In the genomic region with DNA sequence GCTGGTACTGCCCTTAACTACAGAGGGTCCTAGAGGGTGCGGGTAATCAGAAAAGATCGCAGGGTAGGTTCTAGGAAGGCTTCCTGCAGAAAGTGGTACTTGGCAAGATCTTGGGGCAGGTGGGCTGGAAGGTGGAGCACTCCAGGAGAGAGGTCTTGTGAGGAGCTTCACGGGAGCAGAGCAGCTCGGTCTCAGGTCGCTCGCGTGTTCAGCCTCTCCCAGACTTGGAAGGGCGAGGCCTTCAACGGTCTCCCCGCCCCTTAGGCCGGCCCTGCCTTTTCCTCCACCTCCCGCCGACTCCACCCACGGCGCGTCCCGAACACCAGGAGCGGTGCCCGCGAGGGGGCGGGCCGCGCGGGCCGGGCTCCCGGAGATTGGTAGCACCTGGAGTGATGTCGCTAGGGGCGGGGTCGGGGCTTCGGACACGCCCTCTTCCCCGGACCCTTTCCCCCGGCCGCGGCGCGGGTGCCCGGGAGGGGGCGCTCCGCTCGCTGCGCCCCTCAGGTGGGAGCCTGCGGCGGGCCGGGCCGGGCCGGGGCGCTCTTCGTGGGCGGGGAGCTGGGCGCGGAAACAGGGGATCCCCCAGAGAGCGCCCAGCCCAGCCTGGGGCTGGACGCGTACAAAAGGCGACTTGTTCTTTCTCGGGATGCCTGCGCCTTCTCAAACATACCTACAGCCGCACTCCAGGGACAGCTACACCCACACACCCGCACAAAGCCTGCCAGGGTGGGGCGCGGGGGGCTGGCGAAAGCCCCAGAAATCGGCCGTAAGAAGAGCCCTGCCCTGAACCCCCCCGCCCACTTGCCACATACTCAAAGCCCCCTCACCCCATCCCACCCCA, we compare ENCODE assay signal across 8 cellular contexts. TPM values are rescaled to one million over a fixed set of nuclear protein-coding genes. Genes with fewer than 3 reads are reported as not detected.
DNase-seq lines count a peak whose midpoint lies in the region; ATAC-seq and TF ChIP-seq lines count a peak whose summit lies in the region.

No MANE protein-coding gene starts in this region.

- POLR2A ChIA-PET in activated CD4-positive, alpha-beta T cell treated with anti-CD3 and anti-CD28 coated beads, Interleukin-2, amount 10 ng/mL, durations not matched to agents 7 days and 5 days (lab: Charles Lee): interaction anchor here (0.6 kb wide), 1 partner anchor 43 kb away, joined by 4 read pairs; no protein-coding TSS in a partner anchor

- H3K4me1 Mint-ChIP-seq in activated CD4-positive, alpha-beta T cell treated with anti-CD3 and anti-CD28 coated beads, Interleukin-2, amount 10 ng/mL, durations not matched to agents 7 days and 5 days: peaks cover 27% of the 10 kb centered on the region

- TF ChIP-seq CTCF in right lobe of liver (IDR thresholded peaks at IDR 0.05): peak; percentile 72 to 83 (median 78)

- peaks cover 0 to 57% (median 27%) of the 10 kb centered on the region in 4 donors for H3K4me1 ChIP-seq in right lobe of liver

- peak; percentile 42 for TF ChIP-seq POLR2A in right lobe of liver (IDR thresholded peaks at IDR 0.05)

- peak overlapping the region; percentile 36 to 51 (median 37) for H3K27ac ChIP-seq in right lobe of liver

- H3K4me3 ChIP-seq in right lobe of liver: peak overlapping the region; percentile 18 to 41 (median 36)

- peak overlapping the region; percentile 59 for H3K27ac Mint-ChIP-seq in activated CD4-positive, alpha-beta T cell treated with anti-CD3 and anti-CD28 coated beads, Interleukin-2, amount 10 ng/mL, durations not matched to agents 7 days and 5 days

- H3K27me3 ChIP-seq in right lobe of liver: no peaks in the 10 kb centered on the region

- no peaks in the 10 kb centered on the region for H3K9me3 Mint-ChIP-seq in activated CD4-positive, alpha-beta T cell treated with anti-CD3 and anti-CD28 coated beads, Interleukin-2, amount 10 ng/mL, durations not matched to agents 7 days and 5 days

- H3K4me3 Mint-ChIP-seq in activated CD4-positive, alpha-beta T cell treated with anti-CD3 and anti-CD28 coated beads, Interleukin-2, amount 10 ng/mL, durations not matched to agents 7 days and 5 days: peak overlapping the region; percentile 48

- CTCF ChIA-PET in activated CD4-positive, alpha-beta T cell treated with anti-CD3 and anti-CD28 coated beads, Interleukin-2, amount 10 ng/mL, durations not matched to agents 7 days and 5 days (lab: Charles Lee): interaction anchor here (0.6 to 8.4 kb wide), 24 partner anchors 8 to 273 kb away, joined by 3 to 112 read pairs (median 4); partner anchors contain the start of gene WASF2

- peaks cover 4% of the 10 kb centered on the region for H3K27me3 Mint-ChIP-seq in activated CD4-positive, alpha-beta T cell treated with anti-CD3 and anti-CD28 coated beads, Interleukin-2, amount 10 ng/mL, durations not matched to agents 7 days and 5 days

- H3K9me3 ChIP-seq in right lobe of liver: no peaks in the 10 kb centered on the region

- ATAC-seq in GM18517 (IDR thresholded peaks at IDR 0.05; ENCODE audit: unreplicated experiment): peak; percentile 80
- peak; percentile 88 for ATAC-seq in HG03039 (IDR thresholded peaks at IDR 0.05; ENCODE audit: unreplicated experiment)
- peak; percentile 80 to 90 (median 86) for ATAC-seq in right lobe of liver

- intact Hi-C loops in right lobe of liver (cut with DNase I): no loop called here

- H3K36me3 ChIP-seq in right lobe of liver: no peaks in the 10 kb centered on the region

- WGBS in right lobe of liver (ENCODE audit: insufficient coverage, low coverage, low lambda C conversion rate, missing lambda C conversion rate): no CpG with 5 or more reads among the region's 66 CpGs

- DNase-seq in 8988T: peak; percentile 89
- peak; percentile 91 for DNase-seq in NCI-H2196 treated with DMSO at 0.1 percent for 48 hours (lab: John Stamatoyannopoulos, UW; ENCODE audit: unreplicated experiment)
- peak; percentile 94 for DNase-seq in activated CD4-positive, alpha-beta T cell treated with anti-CD3 and anti-CD28 coated beads, Interleukin-2, amount 10 ng/mL, durations not matched to agents 7 days and 5 days
- peak; percentile 45 for DNase-seq in dedifferentiated amniotic fluid mesenchymal stem cell (ENCODE audit: extremely low spot score)
- peak; percentile 97 to 98 (median 98) for DNase-seq in right lobe of liver
- DNase-seq in stimulated activated CD4-positive, alpha-beta T cell treated with anti-CD3 and anti-CD28 coated beads, TNF-alpha, amount 100 ng/mL, for 1 hour (ENCODE audit: low read depth in 3 of 3, low spot score in 1 of 3): peak; percentile 82 to 84 (median 83)

- no peaks in the 10 kb centered on the region for H3K36me3 Mint-ChIP-seq in activated CD4-positive, alpha-beta T cell treated with anti-CD3 and anti-CD28 coated beads, Interleukin-2, amount 10 ng/mL, durations not matched to agents 7 days and 5 days (ENCODE audit: low read depth)

RNA-seq across cellular contexts. Expression of gene AHDC1, which starts 35.5 kb away (rescaled TPM):
- total RNA-seq in activated CD4-positive, alpha-beta T cell treated with anti-CD3 and anti-CD28 coated beads, Interleukin-2, amount 10 ng/mL, durations not matched to agents 7 days and 5 days: 10 to 100 TPM; 15.3 to 19.3 TPM
- total RNA-seq in right lobe of liver: 10 to 100 TPM in 3 of 6 experiments, 1 to 10 TPM in 3; 5.5 to 21.3 (median 10.9) TPM

Comparison
In these comparisons a context has a peak if more than half of its experiments do, and no peak if none do; other contexts are left out.
1. Peak in every context shown above with its lines: DNase-seq, ATAC-seq, H3K4me3 ChIP-seq and H3K27ac ChIP-seq.
2. DNase-seq: peak in every context shown above with its lines; median percentile 98 in right lobe of liver; 94 in activated CD4-positive, alpha-beta T cell treated with anti-CD3 and anti-CD28 coated beads, Interleukin-2, amount 10 ng/mL, durations not matched to agents 7 days and 5 days; 91 in NCI-H2196 treated with DMSO at 0.1 percent for 48 hours; 89 in 8988T; 83 in stimulated activated CD4-positive, alpha-beta T cell treated with anti-CD3 and anti-CD28 coated beads, TNF-alpha, amount 100 ng/mL, for 1 hour; 45 in dedifferentiated amniotic fluid mesenchymal stem cell.